ENCODE assay signal across 8 cellular contexts in genomic region chr6:110476046-110476849, GRCh38. TPM values are rescaled to one million over a fixed set of nuclear protein-coding genes. Genes with fewer than 3 reads are reported as not detected.
DNase-seq lines count a peak whose midpoint lies in the region; ATAC-seq, FAIRE-seq and TF ChIP-seq lines count a peak whose summit lies in the region.

SLC22A16 (minus strand) TSS chr6:110476613; CDS start chr6:110476574, 39 bp downstream.

- no peak for FAIRE-seq in GM12892 (lab: Jason Lieb, UNC)

- no peak for TF ChIP-seq CTCF in tibial artery (IDR thresholded peaks at IDR 0.05)

- H3K4me3 ChIP-seq in iPS-15b (ENCODE audit: low read depth, low read length) = peak within 1 kb of the TSS; percentile 46
- H3K4me3 ChIP-seq in tibial artery = peak within 1 kb of the TSS; percentile 16 to 49

- no peaks in the 10 kb centered on the region for H3K9me3 Mint-ChIP-seq in activated CD4-positive, alpha-beta T cell treated with anti-CD3 and anti-CD28 coated beads, Interleukin-2, amount 10 ng/mL, durations not matched to agents 7 days and 5 days
- H3K9me3 Mint-ChIP-seq in activated naive CD8-positive, alpha-beta T cell treated with anti-CD3 and anti-CD28 coated beads for 36 hours = peaks cover 5% of the 10 kb centered on the region

- POLR2A ChIA-PET in activated CD4-positive, alpha-beta T cell treated with anti-CD3 and anti-CD28 coated beads, Interleukin-2, amount 10 ng/mL, durations not matched to agents 7 days and 5 days (lab: Charles Lee) = no interaction called here

- CTCF ChIA-PET in activated CD4-positive, alpha-beta T cell treated with anti-CD3 and anti-CD28 coated beads, Interleukin-2, amount 10 ng/mL, durations not matched to agents 7 days and 5 days (lab: Charles Lee) = no interaction called here

- H3K36me3 ChIP-seq in iPS-15b (ENCODE audit: control insufficient read depth, insufficient read depth, low read length) (no peaks in the 10 kb centered on the region), tibial artery (no peaks in the 10 kb centered on the region)

- peak within 1 kb of the TSS; percentile 36 for H3K4me3 Mint-ChIP-seq in activated CD4-positive, alpha-beta T cell treated with anti-CD3 and anti-CD28 coated beads, Interleukin-2, amount 10 ng/mL, durations not matched to agents 7 days and 5 days
- peak within 1 kb of the TSS; percentile 42 for H3K4me3 Mint-ChIP-seq in activated naive CD8-positive, alpha-beta T cell treated with anti-CD3 and anti-CD28 coated beads for 36 hours

- H3K27me3 Mint-ChIP-seq in activated CD4-positive, alpha-beta T cell treated with anti-CD3 and anti-CD28 coated beads, Interleukin-2, amount 10 ng/mL, durations not matched to agents 7 days and 5 days = peaks cover 49% of the 10 kb centered on the region
- H3K27me3 Mint-ChIP-seq in activated naive CD8-positive, alpha-beta T cell treated with anti-CD3 and anti-CD28 coated beads for 36 hours = peaks cover 59% of the 10 kb centered on the region

- ATAC-seq in GM19467 (IDR thresholded peaks at IDR 0.05; ENCODE audit: unreplicated experiment) = no peak

- no peak within 1 kb of the TSS for H3K27ac ChIP-seq in tibial artery

- H3K4me1 ChIP-seq in iPS-15b (ENCODE audit: control insufficient read depth, insufficient read depth, low read length) (no peaks in the 10 kb centered on the region), tibial artery (peaks cover 0 to 10% (median 7%) of the 10 kb centered on the region in 4 donors)

- intact Hi-C loops in tibial artery (cut with DNase I; ENCODE audit: low total_unique reads) = no loop called here

- no peak for TF ChIP-seq POLR2A in GM12892 (IDR thresholded peaks at IDR 0.05; ENCODE audit: low read depth, low read length)

- H3K4me1 Mint-ChIP-seq in activated CD4-positive, alpha-beta T cell treated with anti-CD3 and anti-CD28 coated beads, Interleukin-2, amount 10 ng/mL, durations not matched to agents 7 days and 5 days = peaks cover 12% of the 10 kb centered on the region
- peaks cover 5% of the 10 kb centered on the region for H3K4me1 Mint-ChIP-seq in activated naive CD8-positive, alpha-beta T cell treated with anti-CD3 and anti-CD28 coated beads for 36 hours

- H3K27ac Mint-ChIP-seq in activated CD4-positive, alpha-beta T cell treated with anti-CD3 and anti-CD28 coated beads, Interleukin-2, amount 10 ng/mL, durations not matched to agents 7 days and 5 days = no peak within 1 kb of the TSS
- H3K27ac Mint-ChIP-seq in activated naive CD8-positive, alpha-beta T cell treated with anti-CD3 and anti-CD28 coated beads for 36 hours = no peak within 1 kb of the TSS

- no peak within 1 kb of the TSS for H3K9ac ChIP-seq in iPS-15b (ENCODE audit: low read depth, low read length)

- H3K9me3 ChIP-seq in iPS-15b (ENCODE audit: control insufficient read depth, insufficient read depth, low read length) (no peaks in the 10 kb centered on the region), tibial artery (no peaks in the 10 kb centered on the region)

- no peaks in the 10 kb centered on the region for H3K36me3 Mint-ChIP-seq in activated CD4-positive, alpha-beta T cell treated with anti-CD3 and anti-CD28 coated beads, Interleukin-2, amount 10 ng/mL, durations not matched to agents 7 days and 5 days (ENCODE audit: low read depth)
- H3K36me3 Mint-ChIP-seq in activated naive CD8-positive, alpha-beta T cell treated with anti-CD3 and anti-CD28 coated beads for 36 hours = no peaks in the 10 kb centered on the region

- H3K27me3 ChIP-seq in iPS-15b (ENCODE audit: control insufficient read depth, insufficient read depth, low read length) (peaks cover 23% of the 10 kb centered on the region), tibial artery (peaks cover 0 to 30% of the 10 kb centered on the region in 2 donors)

- no peak for DNase-seq in activated CD4-positive, alpha-beta T cell treated with anti-CD3 and anti-CD28 coated beads, Interleukin-2, amount 10 ng/mL, durations not matched to agents 7 days and 5 days
- no peak for DNase-seq in activated CD4-positive, alpha-beta T cell treated with anti-CD3 and anti-CD28 coated beads for 48 hours
- DNase-seq in activated naive CD8-positive, alpha-beta T cell treated with anti-CD3 and anti-CD28 coated beads for 36 hours = peak; percentile 8
- no peak for DNase-seq in tibial artery
- DNase-seq in GM12892 (ENCODE audit: insufficient read length) = no peak
- DNase-seq in stimulated activated CD8-positive, alpha-beta memory T cell treated with anti-CD3 and anti-CD28 coated beads, Interleukin-4, amount 100 ng/mL, for 48 hours = no peak

RNA-seq across cellular contexts. Expression of gene SLC22A16, which starts in this region (rescaled TPM):
- not detected for total RNA-seq in activated CD4-positive, alpha-beta T cell treated with anti-CD3 and anti-CD28 coated beads, Interleukin-2, amount 10 ng/mL, durations not matched to agents 7 days and 5 days
- not detected for total RNA-seq in activated naive CD8-positive, alpha-beta T cell treated with anti-CD3 and anti-CD28 coated beads for 36 hours
- polyA plus RNA-seq in GM12892 (2012; ENCODE audit: missing spikeins) = not detected

Comparison
In these comparisons a context has a peak if more than half of its experiments do, and no peak if none do; other contexts are left out.
1. Peak in DNase-seq in activated naive CD8-positive, alpha-beta T cell treated with anti-CD3 and anti-CD28 coated beads for 36 hours; RNA of the gene not detected or under 1 TPM.